10 cellular contexts compared by ENCODE assay signal in genomic region chr10:30438016-30438850, GRCh38. TPM values are rescaled to one million over a fixed set of nuclear protein-coding genes. Genes with fewer than 3 reads are reported as not detected.
DNase-seq lines count a peak whose midpoint lies in the region; ATAC-seq, FAIRE-seq and TF ChIP-seq lines count a peak whose summit lies in the region.
"Had no signal": no experiment of that assay in that cellular context is flagged by ENCODE, and none has a peak within 500 bp of the region (broad histone marks: within the 10 kb centered on the region; RNA-seq: fewer than 3 reads in every experiment).

No MANE protein-coding gene starts in this region.

- peaks cover 87% of the 10 kb centered on the region for H3K79me2 ChIP-seq in K562 (ENCODE audit: control insufficient read depth, insufficient read depth, low read length)

- no peaks in the 10 kb centered on the region for H3K27me3 ChIP-seq in K562 (ENCODE audit: control insufficient read depth in 2 of 2, insufficient read depth in 2 of 2, low read length in 2 of 2)

- TF ChIP-seq CTCF in AG10803 (conservative IDR thresholded peaks at IDR 0.05; ENCODE audit: low read length) (no peak), HFFc6 (IDR thresholded peaks at IDR 0.05) (no peak), K562 (IDR thresholded peaks at IDR 0.05 in 2 of 3, conservative IDR thresholded peaks at IDR 0.05 in 1 of 3; ENCODE audit: insufficient read depth in 2 of 3, low read depth in 1 of 3, low read length in 3 of 3) (no peak)

- FAIRE-seq in K562 (lab: Jason Lieb, UNC) = peak; percentile 26
- FAIRE-seq: islet of Langerhans had no signal

- no peaks in the 10 kb centered on the region; the same call in 1 of the 2 replicates for H3K36me3 Mint-ChIP-seq in HFFc6 (ENCODE audit: low read depth)
- H3K36me3 Mint-ChIP-seq in naive thymus-derived CD8-positive, alpha-beta T cell = no peaks in the 10 kb centered on the region

- H2AFZ ChIP-seq in K562 (ENCODE audit: low read depth, low read length) = no peak overlapping the region

- no peaks in the 10 kb centered on the region; the same call in 1 of the 2 replicates for H4K20me1 ChIP-seq in K562 (replicated peaks; ENCODE audit: control insufficient read depth, insufficient read depth, low read length)

- H3K4me2 ChIP-seq in K562 (ENCODE audit: insufficient read depth, low read length) = peak overlapping the region; percentile 65

- peak overlapping the region; percentile 95 for H3K27ac ChIP-seq in K562 (ENCODE audit: extremely low read depth, low read depth, low read length)

- WGBS in K562 (ENCODE audit: insufficient coverage, low coverage, missing lambda C conversion rate) = 6% methylated on average over 5 of the region's 5 CpGs

- peaks cover 2% of the 10 kb centered on the region; the same call in 1 of the 2 replicates for H3K27me3 Mint-ChIP-seq in HFFc6 (ENCODE audit: insufficient read depth)
- H3K27me3 Mint-ChIP-seq in naive thymus-derived CD8-positive, alpha-beta T cell = no peaks in the 10 kb centered on the region

- H3K9me3 ChIP-seq in K562 (replicated peaks; ENCODE audit: control insufficient read depth, insufficient read depth, low read depth, low read length) = no peaks in the 10 kb centered on the region

- H3K4me3 ChIP-seq in AG10803 (ENCODE audit: low read length) (peak overlapping the region; percentile 86), K562 (peak overlapping the region; percentile 13; the same call in 1 of the 2 replicates)

- H3K9me3 Mint-ChIP-seq in HFFc6 = no peaks in the 10 kb centered on the region
- no peaks in the 10 kb centered on the region for H3K9me3 Mint-ChIP-seq in naive thymus-derived CD8-positive, alpha-beta T cell

- no peaks in the 10 kb centered on the region for H3K9me1 ChIP-seq in K562 (ENCODE audit: control insufficient read depth, insufficient read depth, low read length)

- 0 out of 2 replicates have a peak, but pooled peaks have one; percentile 18 for TF ChIP-seq EP300 in K562 (IDR thresholded peaks at IDR 0.05; ENCODE audit: low read length)

- H3K4me1 ChIP-seq in K562 (replicated peaks in 1 of 2; ENCODE audit: control insufficient read depth in 2 of 2, insufficient read depth in 2 of 2, low read length in 2 of 2) = peaks cover 15 to 39% of the 10 kb centered on the region in 2 experiments

- 0 out of 4 replicates have a peak, but pooled peaks of 1 of the 2 experiments have one; percentile 3 for TF ChIP-seq RAD21 in K562 (CRISPR knock-in tag; conservative IDR thresholded peaks at IDR 0.05 in 1 of 2, IDR thresholded peaks at IDR 0.05 in 1 of 2)

- peak overlapping the region; percentile 76 for H3K4me3 Mint-ChIP-seq in HFFc6
- peak overlapping the region; percentile 43 to 76 (median 70) for H3K4me3 Mint-ChIP-seq in naive thymus-derived CD8-positive, alpha-beta T cell

- POLR2A ChIA-PET in K562 (lab: Yijun Ruan, JAX) = interaction anchor here (0.8 to 6.0 kb wide), 9 partner anchors 7 to 153 kb away, joined by 3 to 38 read pairs (median 6); no protein-coding TSS in a partner anchor
- POLR2A ChIA-PET in naive thymus-derived CD8-positive, alpha-beta T cell (lab: Charles Lee) = interaction anchor here (1.1 to 3.3 kb wide), 3 partner anchors 18 to 91 kb away, joined by 3 to 11 read pairs (median 4); no protein-coding TSS in a partner anchor

- H3K9ac ChIP-seq in K562 (ENCODE audit: insufficient read depth in 1 of 2, low read depth in 2 of 2, low read length in 2 of 2) = peak overlapping the region in 1 of 2 experiments; percentile 88; a peak in 3 of 4 replicates

- BruUV-seq in K562 (replicated peaks; lab: Mats Ljungman, UMichigan) = no TSS peak

- peak overlapping the region; percentile 88 for H3K27ac Mint-ChIP-seq in HFFc6
- peak overlapping the region in 7 of 10 donors; percentile 18 to 81 (median 43) for H3K27ac Mint-ChIP-seq in naive thymus-derived CD8-positive, alpha-beta T cell

- ATAC-seq in K562 (no peak), GM21717 (IDR thresholded peaks at IDR 0.05; ENCODE audit: unreplicated experiment) (no peak), GM18873 (IDR thresholded peaks at IDR 0.05; ENCODE audit: low FRiP score, unreplicated experiment) (no peak)
- ATAC-seq in naive thymus-derived CD8-positive, alpha-beta T cell = no peak

- peaks cover 59% of the 10 kb centered on the region for H3K36me3 ChIP-seq in K562 (ENCODE audit: control insufficient read depth, insufficient read depth, low read length)

- intact Hi-C loops in K562 (cut with micrococcal nuclease) = loop anchor here (5.0 kb wide), 2 partner anchors 64 to 114 kb away; no protein-coding TSS in a partner anchor

- peaks cover 55% of the 10 kb centered on the region for H3K4me1 Mint-ChIP-seq in HFFc6 (ENCODE audit: low read depth)
- H3K4me1 Mint-ChIP-seq in naive thymus-derived CD8-positive, alpha-beta T cell = peaks cover 21 to 63% (median 40%) of the 10 kb centered on the region in 4 donors

- no peak for TF ChIP-seq POLR2A in K562 (conservative IDR thresholded peaks at IDR 0.05)

- CTCF ChIA-PET in K562 (lab: Yijun Ruan, JAX; ENCODE audit: low intra/inter-chr PET ratio) = interaction anchor here (0.7 kb wide), 1 partner anchor 165 kb away, joined by 3 read pairs; no protein-coding TSS in a partner anchor

- in situ Hi-C loops in K562 (cut with MboI) = no loop called here

- DNase-seq in AG10803 (ENCODE audit: low read depth) (no peak), HFFc6 (peak; percentile 33), K562 (ENCODE audit: extremely low read depth in 1 of 4, low spot score in 3 of 4) (peak in 2 of 4 experiments; percentile 48 to 67), NCI-H1417 (lab: John Stamatoyannopoulos, UW) (no peak), mesenteric fat pad (ENCODE audit: low spot score) (no peak)
- no peak for DNase-seq in naive thymus-derived CD8-positive, alpha-beta T cell
- DNase-seq: NCI-H524 had no signal

TF ChIP-seq in K562, 482 proteins besides CTCF, POLR2A, EP300 and RAD21 (continues in another document):
- TF ChIP-seq PRDM10 (IDR thresholded peaks at IDR 0.05; ENCODE audit: partially characterized antibody) (peak; percentile 87), RBBP5 (IDR thresholded peaks at IDR 0.05; ENCODE audit: borderline replicate concordance, insufficient read depth, low read length, poor library complexity, severe bottlenecking) (peak; percentile 2), TCF7L2 (IDR thresholded peaks at IDR 0.05; ENCODE audit: low read depth, low read length) (no peak), FOXK2 (conservative IDR thresholded peaks at IDR 0.05 in 1 of 2, IDR thresholded peaks at IDR 0.05 in 1 of 2; ENCODE audit: low read depth in 2 of 2) (peak in 1 of 2 experiments; percentile 37; a peak in 1 of 4 replicates), CEBPB (tag; IDR thresholded peaks at IDR 0.05) (0 out of 2 replicates have a peak, but pooled peaks have one; percentile 19), ARID1B (IDR thresholded peaks at IDR 0.05) (peak; percentile 42; the same call in 1 of the 2 replicates), SNAPC5 (CRISPR knock-in tag; IDR thresholded peaks at IDR 0.05) (no peak)

RNA-seq across cellular contexts. Expression of gene MAP3K8, which starts 4.2 kb away (rescaled TPM):
- 1 to 10 TPM; 1.3 to 4.2 (median 1.8) TPM for total RNA-seq in HFFc6 (2021; fragmentation: NEBNext Ultra II Directional; extraction: Animal tissue kit (Norgen Biotek cat#: 25700))
- 21.7 and 52.3 TPM in 2 replicates for total RNA-seq in K562 (2011; cell fraction: chromatin; rRNA removed; ENCODE audit: low replicate concordance)
- 13.8 and 18.8 TPM in 2 replicates for total RNA-seq in K562 (2011; cell fraction: nucleolus; rRNA removed)
- 19.1 and 23.8 TPM in 2 replicates for total RNA-seq in K562 (2011; cell fraction: nucleoplasm; rRNA removed)
- 6.9 and 10.0 TPM in 2 replicates for total RNA-seq in K562 (2014; rRNA removed)
- 13.5 and 13.6 TPM in 2 replicates for total RNA-seq in K562 (2014; rRNA removed; fragmentation: Illumina TruSeq; extraction: Trizol)
- total RNA-seq in K562 (2015; rRNA removed; fragmentation: Illumina TruSeq; extraction: Trizol) = 8.4 and 9.8 TPM in 2 replicates
- 14.1 and 15.7 TPM in 2 replicates for total RNA-seq in K562 (2021)
- polyA plus RNA-seq in K562 (2011; rRNA removed) = 23.6 and 26.3 TPM in 2 replicates
- 6.3 and 13.7 TPM in 2 replicates for polyA plus RNA-seq in K562 (2011; cell fraction: cytosol; rRNA removed)
- polyA plus RNA-seq in K562 (2011; cell fraction: nucleus; rRNA removed) = 15.7 and 29.1 TPM in 2 replicates
- polyA plus RNA-seq in K562 (2012) = 11.4 and 15.1 TPM in 2 replicates
- 11.5 and 12.0 TPM in 2 replicates for polyA plus RNA-seq in K562 (2014; fragmentation: Illumina TruSeq; extraction: Trizol)
- polyA plus RNA-seq in K562 (2014; fragmentation: Nextera tagmentation; extraction: Ambion mirVana) = 10 to 100 TPM; 14.0 to 16.4 TPM
- polyA plus RNA-seq in K562 (2014; rRNA removed) = 12.9 and 14.7 TPM in 2 replicates
- 14.3 and 25.8 TPM in 2 replicates for polyA minus RNA-seq in K562 (2011; rRNA and poly(A)+ RNA removed)
- polyA minus RNA-seq in K562 (2011; cell fraction: cytosol; rRNA and poly(A)+ RNA removed) = 2.7 and 7.8 TPM in 2 replicates
- polyA minus RNA-seq in K562 (2011; cell fraction: nucleus; rRNA and poly(A)+ RNA removed) = 7.5 and 22.9 TPM in 2 replicates
- total RNA-seq in naive thymus-derived CD8-positive, alpha-beta T cell = 1 to 10 TPM; 2.7 TPM
- polyA plus RNA-seq in naive thymus-derived CD8-positive, alpha-beta T cell = 10 to 100 TPM in 1 of 3 donors, under 1 TPM in 2; 0.53 to 23.4 (median 0.80) TPM
- total RNA-seq in mesenteric fat pad = 99.7 TPM
